12 cellular contexts compared by ENCODE assay signal in genomic region chrX:132576945-132577344, GRCh38.
"Had no signal": no experiment of that assay in that cellular context is flagged by ENCODE, and none has a peak within 500 bp of the region (broad histone marks: within the 10 kb centered on the region; RNA-seq: fewer than 3 reads in every experiment).

No MANE protein-coding gene starts in this region.

- ATAC-seq: gastrocnemius medialis, heart right ventricle had no signal

- FAIRE-seq: keratinocyte had no signal

- DNase-seq: activated CD4-positive, alpha-beta T cell treated with anti-CD3 and anti-CD28 coated beads, Interleukin-2, amount 50 U/mL, for 1 hour; activated naive CD4-positive, alpha-beta T cell treated with anti-CD3 and anti-CD28 coated beads, Interleukin-2, amount 50 U/mL, for 16 hours; activated T-cell treated with anti-CD3 and anti-CD28 coated beads, Interleukin-2, amount 50 U/mL, for 1 hour; amygdala; effector CD8-positive, alpha-beta T cell; gastrocnemius medialis; heart right ventricle; left ventricle myocardium inferior; ovary; stimulated activated CD4-positive, alpha-beta T cell treated with anti-CD3 and anti-CD28 coated beads, Interleukin-4, amount 100 ng/mL, for 1 hour; testis had no signal
